7 cellular contexts compared by ENCODE assay signal in genomic region chr13:42099962-42100675, GRCh38.
"Had no signal": no experiment of that assay in that cellular context is flagged by ENCODE, and none has a peak within 500 bp of the region (broad histone marks: within the 10 kb centered on the region; RNA-seq: fewer than 3 reads in every experiment).

No MANE protein-coding gene starts in this region.

- DNase-seq: IMR-90, Karpas-422, KBM-7, KG1 had no signal

- H3K4me3 ChIP-seq: K562 had no signal

- H3K27ac ChIP-seq: HL-60 had no signal

- ATAC-seq: HepG2, K562 had no signal
